Comparison of ENCODE assay signal across 9 cellular contexts in the genomic region with DNA sequence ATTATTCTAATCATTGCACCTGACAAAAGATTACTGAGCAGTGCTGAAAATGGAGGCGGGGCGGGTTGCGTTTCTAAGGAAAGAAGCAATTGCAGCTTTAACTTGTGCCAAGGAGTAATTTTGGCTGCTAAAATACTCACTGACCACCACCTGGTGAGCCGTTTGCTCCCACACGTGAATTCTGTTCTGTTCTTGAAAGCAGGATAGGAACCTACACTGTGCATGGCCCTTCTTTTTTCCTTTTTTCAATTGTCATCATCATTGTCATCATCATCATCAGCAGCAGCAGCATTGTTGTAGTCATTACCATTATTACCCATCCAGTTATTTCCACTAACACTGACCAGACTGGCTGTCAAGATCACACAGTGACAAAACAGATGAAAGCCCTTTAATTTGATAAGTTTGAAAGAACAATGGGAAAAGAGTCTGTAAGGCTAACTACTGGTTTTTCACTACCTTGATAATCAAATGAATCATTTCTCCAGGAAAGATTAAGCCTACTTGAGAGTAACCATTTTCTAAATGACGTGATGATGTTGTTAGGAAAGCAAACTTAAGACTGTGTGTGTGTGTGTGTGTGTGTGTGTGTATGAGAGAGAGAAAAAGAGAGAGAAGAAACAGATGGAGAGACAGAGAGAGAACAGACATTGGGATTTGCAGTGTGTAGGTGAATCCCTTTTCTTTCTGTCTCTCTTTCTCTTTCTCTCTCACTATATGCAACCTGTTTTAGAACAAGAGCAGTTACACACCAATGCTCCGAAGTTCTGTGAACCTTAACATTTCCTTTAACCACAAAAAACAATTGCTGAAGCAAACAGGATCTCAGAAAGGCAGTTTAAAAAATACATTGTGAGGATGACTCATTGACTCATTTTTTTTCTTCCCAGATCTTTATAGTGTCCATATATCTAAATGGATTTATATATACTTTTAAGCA. TPM values are rescaled to one million over a fixed set of nuclear protein-coding genes. Genes with fewer than 3 reads are reported as not detected.
DNase-seq lines count a peak whose midpoint lies in the region; ATAC-seq and TF ChIP-seq lines count a peak whose summit lies in the region.
"Had no signal": no experiment of that assay in that cellular context is flagged by ENCODE, and none has a peak within 500 bp of the region (broad histone marks: within the 10 kb centered on the region; RNA-seq: fewer than 3 reads in every experiment).

No MANE protein-coding gene starts in this region.

- H3K9me3 ChIP-seq in BLaER1 = no peaks in the 10 kb centered on the region

- no peaks in the 10 kb centered on the region for H3K36me3 ChIP-seq in BLaER1

- ATAC-seq in GM19468 (IDR thresholded peaks at IDR 0.05; ENCODE audit: extremely low read depth, unreplicated experiment) = peak; percentile 13
- no peak for ATAC-seq in omental fat pad (ENCODE audit: low FRiP score)
- ATAC-seq in HG03175 (IDR thresholded peaks at IDR 0.05; ENCODE audit: unreplicated experiment) = no peak

- peak overlapping the region; percentile 47 for H3K9ac ChIP-seq in BLaER1

- H3K4me2 ChIP-seq in BLaER1 = peak overlapping the region; percentile 83

- DNase-seq in NCI-H2227 treated with DMSO at 0.1 percent for 48 hours (lab: John Stamatoyannopoulos, UW) (peak; percentile 73), epithelial cell of proximal tubule (ENCODE audit: low read depth) (peak; percentile 87), NCI-H2171 (lab: John Stamatoyannopoulos, UW) (no peak), omental fat pad (ENCODE audit: low spot score) (no peak), HUDEP-2 (lab: John Stamatoyannopoulos, UW; ENCODE audit: unreplicated experiment in 76 of 76) (no peak)
- DNase-seq: effector CD4-positive, alpha-beta T cell had no signal

- peaks cover 87% of the 10 kb centered on the region for H3K4me1 ChIP-seq in BLaER1

- no peaks in the 10 kb centered on the region for H3K27me3 ChIP-seq in BLaER1

- peak overlapping the region; percentile 79 for H3K27ac ChIP-seq in BLaER1

- H3K4me3 ChIP-seq in BLaER1 (peak overlapping the region; percentile 33; the same call in 1 of the 2 replicates), epithelial cell of proximal tubule (ENCODE audit: low read depth, low read length) (peak overlapping the region; percentile 1)

- H4K20me1 ChIP-seq in BLaER1 = no peaks in the 10 kb centered on the region

- TF ChIP-seq CTCF in epithelial cell of proximal tubule (conservative IDR thresholded peaks at IDR 0.05; ENCODE audit: low read depth, low read length) (no peak), omental fat pad (IDR thresholded peaks at IDR 0.05) (no peak)

RNA-seq across cellular contexts. Expression of a gene that starts 3.7 kb away (rescaled TPM):
- total RNA-seq in epithelial cell of proximal tubule = under 0.01 and 1.6 TPM in 2 replicates
- 10 to 100 TPM; 13.9 to 75.0 (median 15.0) TPM for total RNA-seq in omental fat pad

Comparison
In these comparisons a context has a peak if more than half of its experiments do, and no peak if none do; other contexts are left out.
1. DNase-seq: peak in NCI-H2227 treated with DMSO at 0.1 percent for 48 hours (single experiment) and epithelial cell of proximal tubule (single experiment); none in NCI-H2171 (single experiment), omental fat pad (single experiment) and HUDEP-2 (0 of 76).